28 cellular contexts compared by ENCODE assay signal in genomic region chr4:102849579-102850104, GRCh38.
"Had no signal": no experiment of that assay in that cellular context is flagged by ENCODE, and none has a peak within 500 bp of the region (broad histone marks: within the 10 kb centered on the region; RNA-seq: fewer than 3 reads in every experiment).

No MANE protein-coding gene starts in this region.

- H3K27me3 ChIP-seq: esophagus squamous epithelium, right atrium auricular region, testis, tibial artery, upper lobe of left lung had no signal

- H3K4me1 ChIP-seq: esophagus squamous epithelium, lower lobe of right lung, prostate gland, right atrium auricular region, testis, tibial artery, upper lobe of left lung had no signal

- FAIRE-seq: endometrium, keratinocyte, urothelium cell line had no signal

- ATAC-seq: effector memory CD8-positive, alpha-beta T cell; left ventricle myocardium superior; lower lobe of right lung; naive thymus-derived CD8-positive, alpha-beta T cell; sciatic nerve had no signal

- H3K4me3 ChIP-seq: coronary artery, esophagus squamous epithelium, lower lobe of right lung, prostate gland, right atrium auricular region, smooth muscle cell, testis, tibial artery, upper lobe of left lung had no signal

- H3K27ac ChIP-seq: coronary artery, esophagus squamous epithelium, lower lobe of right lung, prostate gland, right atrium auricular region, testis, tibial artery, upper lobe of left lung had no signal

- H3K4me3 Mint-ChIP-seq: effector memory CD8-positive, alpha-beta T cell; naive thymus-derived CD8-positive, alpha-beta T cell; nephron progenitor cell had no signal

- H3K9me3 Mint-ChIP-seq: effector memory CD8-positive, alpha-beta T cell; naive thymus-derived CD8-positive, alpha-beta T cell had no signal

- H3K36me3 ChIP-seq: esophagus squamous epithelium, lower lobe of right lung, prostate gland, tibial artery, upper lobe of left lung had no signal

- DNase-seq: dermis blood vessel endothelial cell; effector memory CD8-positive, alpha-beta T cell; erythroblast; esophagus squamous epithelium; foreskin melanocyte; head of caudate nucleus; left ventricle myocardium superior; lower lobe of right lung; naive thymus-derived CD8-positive, alpha-beta T cell; nephron progenitor cell; nucleus accumbens; stimulated activated CD4-positive, alpha-beta T cell treated with anti-CD3 and anti-CD28 coated beads, Interleukin-12 subunit alpha, Interleukin-12 subunit beta, amount 100 ng/mL, for 4 hours; stimulated activated CD4-positive, alpha-beta T cell treated with anti-CD3 and anti-CD28 coated beads, Interleukin-1b, Interleukin-23, amount 100 ng/mL, for 48 hours; stimulated activated CD4-positive, alpha-beta T cell treated with anti-CD3 and anti-CD28 coated beads, Interleukin-4, amount 100 ng/mL, for 1 hour; stimulated activated CD8-positive, alpha-beta memory T cell treated with anti-CD3 and anti-CD28 coated beads, Interleukin-4, amount 100 ng/mL, for 48 hours; stimulated activated naive CD4-positive, alpha-beta T cell; substantia nigra; testis; tibial artery; upper lobe of left lung had no signal

- H3K9me3 ChIP-seq: esophagus squamous epithelium, lower lobe of right lung, prostate gland, right atrium auricular region, testis, tibial artery, upper lobe of left lung had no signal

- H3K27ac Mint-ChIP-seq: effector memory CD8-positive, alpha-beta T cell; naive thymus-derived CD8-positive, alpha-beta T cell; nephron progenitor cell had no signal

- H3K4me2 ChIP-seq: smooth muscle cell had no signal

- H3K27me3 Mint-ChIP-seq: effector memory CD8-positive, alpha-beta T cell; naive thymus-derived CD8-positive, alpha-beta T cell had no signal

- H3K4me1 Mint-ChIP-seq: nephron progenitor cell had no signal
